In the genomic region with DNA sequence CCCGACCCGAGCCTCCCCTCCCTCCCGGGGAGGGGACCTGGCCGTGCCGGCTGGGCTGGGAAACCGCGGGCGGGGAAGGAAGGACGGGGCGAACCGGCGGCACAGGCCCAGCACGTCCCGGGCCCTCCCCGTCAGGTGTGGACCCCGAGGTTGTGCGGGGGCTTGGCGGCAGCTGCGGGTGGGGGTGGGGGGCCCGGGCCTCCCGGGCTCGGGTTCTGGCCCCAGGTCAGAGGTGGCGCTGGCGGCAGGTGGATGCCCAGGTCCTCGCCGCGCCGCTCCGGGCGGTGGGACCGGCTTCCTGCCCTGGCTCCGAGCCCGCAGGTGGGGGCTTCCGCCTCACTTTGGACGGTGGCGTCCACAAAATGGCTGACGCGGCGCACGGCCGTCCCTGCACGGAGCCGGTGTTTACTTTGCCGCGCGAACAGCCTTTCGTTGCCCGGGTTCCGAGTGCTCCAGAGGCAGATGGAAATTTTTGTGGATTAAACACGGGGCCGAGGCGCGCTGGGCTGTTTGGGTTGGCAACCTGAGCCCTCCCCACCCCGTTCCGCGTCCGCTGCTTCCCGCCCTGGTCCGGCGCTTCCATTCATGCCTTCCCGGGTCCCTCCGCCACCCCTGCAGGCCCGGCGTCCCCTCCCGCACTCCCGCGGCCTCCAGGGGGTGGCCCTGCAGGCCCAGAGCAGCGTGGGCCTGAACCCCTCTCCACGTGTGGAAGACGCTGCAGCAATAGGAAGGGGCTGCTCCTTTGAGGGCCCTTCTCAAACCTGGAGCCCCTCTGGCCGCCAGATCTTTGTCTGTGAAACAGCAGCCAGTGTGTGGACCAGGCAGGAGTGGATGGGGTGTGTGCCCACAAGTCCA, we compare ENCODE assay signal across 8 cellular contexts.
A peak's percentile ranks its signal among the peaks of the same experiment; 100 is the strongest.
DNase-seq lines count a peak whose midpoint lies in the region; ATAC-seq, FAIRE-seq and TF ChIP-seq lines count a peak whose summit lies in the region.

No MANE protein-coding gene starts in this region.

- H3K79me2 ChIP-seq in keratinocyte (ENCODE audit: control insufficient read depth, insufficient read depth, low read length) (no peaks in the 10 kb centered on the region), OCI-LY7 (ENCODE audit: insufficient read depth, low read depth, low read length) (no peaks in the 10 kb centered on the region)

- H3K36me3 ChIP-seq in HUES64 (ENCODE audit: insufficient read depth, low read length) (no peaks in the 10 kb centered on the region), keratinocyte (ENCODE audit: control insufficient read depth in 2 of 2, extremely low read depth in 1 of 2, insufficient read depth in 2 of 2, low read length in 2 of 2) (no peaks in the 10 kb centered on the region), OCI-LY7 (ENCODE audit: insufficient read depth, low read length) (no peaks in the 10 kb centered on the region)

- intact Hi-C loops in OCI-LY7 (cut with micrococcal nuclease; ENCODE audit: unreplicated experiment), result no loop called here

- BruUV-seq in OCI-LY7 (replicated peaks; lab: Mats Ljungman, UMichigan), result no TSS peak

- WGBS in HUES64, result 63% methylated on average over 71 of the region's 71 CpGs

- peak overlapping the region; percentile 67 for H3K4me3 Mint-ChIP-seq in activated naive CD8-positive, alpha-beta T cell

- no peaks in the 10 kb centered on the region for H3K4me1 Mint-ChIP-seq in activated naive CD8-positive, alpha-beta T cell (ENCODE audit: low read depth)

- no peak for ATAC-seq in GM19463 (IDR thresholded peaks at IDR 0.05; ENCODE audit: unreplicated experiment)

- dilution Hi-C loops in keratinocyte (cut with MboI; ENCODE audit: extremely low pct_ligation_motif_present, low sequenced_read_pairs), result no loop called here

- H3K4me1 ChIP-seq in HUES64 (ENCODE audit: insufficient read depth, low read length) (no peaks in the 10 kb centered on the region), keratinocyte (ENCODE audit: control insufficient read depth, extremely low read depth, insufficient read depth, low read length) (no peaks in the 10 kb centered on the region), OCI-LY7 (ENCODE audit: insufficient read depth, low read length, poor library complexity, severe bottlenecking) (no peaks in the 10 kb centered on the region)

- H3K4me3 ChIP-seq in HUES64 (ENCODE audit: low read length) (peak overlapping the region; percentile 55), keratinocyte (ENCODE audit: control insufficient read depth in 2 of 3, extremely low read depth in 1 of 3, insufficient read depth in 2 of 3, low read depth in 1 of 3, low read length in 3 of 3) (peak overlapping the region in 1 of 3 experiments; percentile 8), OCI-LY7 (ENCODE audit: low read depth, low read length, poor library complexity, severe bottlenecking) (no peak overlapping the region)

- H2AFZ ChIP-seq in keratinocyte (ENCODE audit: control insufficient read depth, low read length), result peak overlapping the region; percentile 53
- no peak overlapping the region for H2AFZ ChIP-seq in OCI-LY7 (ENCODE audit: low read length)

- H3K27me3 ChIP-seq in HUES64 (ENCODE audit: insufficient read depth, low read length) (peaks cover 55% of the 10 kb centered on the region), keratinocyte (ENCODE audit: control insufficient read depth, extremely low read depth, insufficient read depth, low read length) (peaks cover 55% of the 10 kb centered on the region)

- no peaks in the 10 kb centered on the region for H3K9me1 ChIP-seq in keratinocyte (ENCODE audit: control insufficient read depth, extremely low read depth, insufficient read depth, low read length)

- peak overlapping the region; percentile 73 for H3K27ac Mint-ChIP-seq in activated naive CD8-positive, alpha-beta T cell

- H3K27ac ChIP-seq in HUES64 (ENCODE audit: low read depth, low read length) (no peak overlapping the region), keratinocyte (ENCODE audit: control insufficient read depth, insufficient read depth, low read length) (no peak overlapping the region), OCI-LY7 (ENCODE audit: low read depth, low read length, poor library complexity, severe bottlenecking) (no peak overlapping the region)

- FAIRE-seq in keratinocyte (lab: Jason Lieb, UNC), result no peak

- no peaks in the 10 kb centered on the region for H3K9me3 Mint-ChIP-seq in activated naive CD8-positive, alpha-beta T cell (ENCODE audit: low read depth)

- DNase-seq in keratinocyte (ENCODE audit: low read depth, low spot score) (no peak), NCI-H2107 treated with DMSO at 0.1 percent for 48 hours (lab: John Stamatoyannopoulos, UW; ENCODE audit: unreplicated experiment) (no peak), AG08396 (ENCODE audit: low spot score) (no peak), OCI-LY7 (ENCODE audit: low spot score) (no peak)
- DNase-seq in stimulated activated CD4-positive, alpha-beta T cell treated with anti-CD3 and anti-CD28 coated beads, Interleukin-2, amount 100 ng/mL, for 24 hours, result peak; percentile 26 to 36

- CTCF ChIA-PET in OCI-LY7 (lab: Charles Lee; ENCODE audit: unreplicated experiment), result no interaction called here

- H3K4me2 ChIP-seq in keratinocyte (ENCODE audit: control insufficient read depth, extremely low read depth, insufficient read depth, low read depth, low read length) (no peak overlapping the region), OCI-LY7 (ENCODE audit: low read length) (no peak overlapping the region)

- H3K36me3 Mint-ChIP-seq in activated naive CD8-positive, alpha-beta T cell, result peaks cover 2% of the 10 kb centered on the region

- no peak for TF ChIP-seq CTCF in keratinocyte (optimal IDR thresholded peaks at IDR 0.05 in 1 of 3, IDR thresholded peaks at IDR 0.05 in 1 of 3, conservative IDR thresholded peaks at IDR 0.05 in 1 of 3; ENCODE audit: extremely low read depth in 1 of 3, insufficient read depth in 2 of 3, low read length in 3 of 3)
- no peak for TF ChIP-seq CTCF in OCI-LY7 (conservative IDR thresholded peaks at IDR 0.05; ENCODE audit: low read length)

- no peaks in the 10 kb centered on the region for H3K27me3 Mint-ChIP-seq in activated naive CD8-positive, alpha-beta T cell

- POLR2A ChIA-PET in OCI-LY7 (lab: Charles Lee), result no interaction called here

- H4K20me1 ChIP-seq in keratinocyte (ENCODE audit: control insufficient read depth, extremely low read depth, insufficient read depth, low read length), result no peaks in the 10 kb centered on the region
- H4K20me1 ChIP-seq in OCI-LY7 (ENCODE audit: insufficient read depth, low read length), result no peaks in the 10 kb centered on the region

- H3K9me3 ChIP-seq in HUES64 (ENCODE audit: insufficient read depth, low read depth, low read length) (no peaks in the 10 kb centered on the region), keratinocyte (ENCODE audit: control insufficient read depth, low read depth, low read length) (no peaks in the 10 kb centered on the region), OCI-LY7 (ENCODE audit: low read length) (no peaks in the 10 kb centered on the region)

- peak overlapping the region; percentile 80 for H3K9ac ChIP-seq in HUES64 (ENCODE audit: low read depth, low read length)
- H3K9ac ChIP-seq in keratinocyte (ENCODE audit: control insufficient read depth, extremely low read depth, insufficient read depth, low read length), result no peak overlapping the region

- no peaks in the 10 kb centered on the region for H3K9me2 ChIP-seq in OCI-LY7 (ENCODE audit: insufficient read depth, low read length)

Comparison
In these comparisons a context has a peak if more than half of its experiments do, and no peak if none do; other contexts are left out.
1. DNase-seq: peak in stimulated activated CD4-positive, alpha-beta T cell treated with anti-CD3 and anti-CD28 coated beads, Interleukin-2, amount 100 ng/mL, for 24 hours (2 of 2); none in keratinocyte (single experiment), NCI-H2107 treated with DMSO at 0.1 percent for 48 hours (single experiment), AG08396 (single experiment) and OCI-LY7 (single experiment).